Comparison of ENCODE assay signal across 13 cellular contexts in genomic region chr6:16321826-16322225, GRCh38.
DNase-seq lines count a peak whose midpoint lies in the region; ATAC-seq and TF ChIP-seq lines count a peak whose summit lies in the region.
"Had no signal": no experiment of that assay in that cellular context is flagged by ENCODE, and none has a peak within 500 bp of the region (broad histone marks: within the 10 kb centered on the region; RNA-seq: fewer than 3 reads in every experiment).

No MANE protein-coding gene starts in this region.

- 93 to 98% methylated on average over 2 to 11 of the region's 11 CpGs for WGBS in endodermal cell (ENCODE audit: insufficient coverage in 1 of 2, insufficient read length in 1 of 2), 2 experiments

- peaks cover 71% of the 10 kb centered on the region for H3K4me1 Mint-ChIP-seq in activated CD4-positive, alpha-beta T cell treated with anti-CD3 and anti-CD28 coated beads, Interleukin-2, amount 10 ng/mL, durations not matched to agents 24 days and 14 days
- peaks cover 82% of the 10 kb centered on the region for H3K4me1 Mint-ChIP-seq in activated CD4-positive, alpha-beta memory T cell treated with anti-CD3 and anti-CD28 coated beads for 36 hours (ENCODE audit: low read depth)
- peaks cover 25% of the 10 kb centered on the region for H3K4me1 Mint-ChIP-seq in endodermal cell
- peaks cover 89% of the 10 kb centered on the region for H3K4me1 Mint-ChIP-seq in stimulated activated effector memory CD8-positive, alpha-beta T cell treated with anti-CD3 and anti-CD28 coated beads, Interleukin-12 subunit alpha, Interleukin-12 subunit beta, amount 100 ng/mL, for 72 hours

- H3K27me3 ChIP-seq in endodermal cell (ENCODE audit: control insufficient read depth, insufficient read depth, low read length, poor library complexity, severe bottlenecking) = no peaks in the 10 kb centered on the region
- H3K27me3 ChIP-seq: brain microvascular endothelial cell had no signal

- CTCF ChIA-PET in activated CD4-positive, alpha-beta memory T cell treated with anti-CD3 and anti-CD28 coated beads for 36 hours (lab: Charles Lee) = interaction anchor here (5.1 kb wide), 1 partner anchor 11 kb away, joined by 29 read pairs; no protein-coding TSS in a partner anchor

- H3K36me3 ChIP-seq in endodermal cell (ENCODE audit: control insufficient read depth, insufficient read depth, low read length) = no peaks in the 10 kb centered on the region

- peak overlapping the region; percentile 93 for H3K27ac Mint-ChIP-seq in activated CD4-positive, alpha-beta T cell treated with anti-CD3 and anti-CD28 coated beads, Interleukin-2, amount 10 ng/mL, durations not matched to agents 24 days and 14 days
- peak overlapping the region; percentile 91 for H3K27ac Mint-ChIP-seq in activated CD4-positive, alpha-beta memory T cell treated with anti-CD3 and anti-CD28 coated beads for 36 hours
- H3K27ac Mint-ChIP-seq in endodermal cell = no peak overlapping the region
- H3K27ac Mint-ChIP-seq in stimulated activated effector memory CD8-positive, alpha-beta T cell treated with anti-CD3 and anti-CD28 coated beads, Interleukin-12 subunit alpha, Interleukin-12 subunit beta, amount 100 ng/mL, for 72 hours = peak overlapping the region; percentile 87

- POLR2A ChIA-PET in activated CD4-positive, alpha-beta memory T cell treated with anti-CD3 and anti-CD28 coated beads for 36 hours (lab: Charles Lee) = no interaction called here

- H3K4me1 ChIP-seq in endodermal cell (ENCODE audit: control insufficient read depth, insufficient read depth, low read length) = peaks cover 9% of the 10 kb centered on the region

- H3K4me3 Mint-ChIP-seq in activated CD4-positive, alpha-beta T cell treated with anti-CD3 and anti-CD28 coated beads, Interleukin-2, amount 10 ng/mL, durations not matched to agents 24 days and 14 days = no peak overlapping the region
- H3K4me3 Mint-ChIP-seq in activated CD4-positive, alpha-beta memory T cell treated with anti-CD3 and anti-CD28 coated beads for 36 hours = no peak overlapping the region
- H3K4me3 Mint-ChIP-seq in endodermal cell = no peak overlapping the region
- H3K4me3 Mint-ChIP-seq in stimulated activated effector memory CD8-positive, alpha-beta T cell treated with anti-CD3 and anti-CD28 coated beads, Interleukin-12 subunit alpha, Interleukin-12 subunit beta, amount 100 ng/mL, for 72 hours = peak overlapping the region; percentile 67

- H3K36me3 Mint-ChIP-seq in activated CD4-positive, alpha-beta T cell treated with anti-CD3 and anti-CD28 coated beads, Interleukin-2, amount 10 ng/mL, durations not matched to agents 24 days and 14 days (ENCODE audit: low read depth) = peaks cover 36% of the 10 kb centered on the region
- peaks cover 16% of the 10 kb centered on the region for H3K36me3 Mint-ChIP-seq in activated CD4-positive, alpha-beta memory T cell treated with anti-CD3 and anti-CD28 coated beads for 36 hours
- H3K36me3 Mint-ChIP-seq in endodermal cell (ENCODE audit: low read depth) = peaks cover 12% of the 10 kb centered on the region
- H3K36me3 Mint-ChIP-seq in stimulated activated effector memory CD8-positive, alpha-beta T cell treated with anti-CD3 and anti-CD28 coated beads, Interleukin-12 subunit alpha, Interleukin-12 subunit beta, amount 100 ng/mL, for 72 hours = peaks cover 84% of the 10 kb centered on the region

- intact Hi-C loops in activated CD4-positive, alpha-beta T cell treated with anti-CD3 and anti-CD28 coated beads, Interleukin-2, amount 10 ng/mL, durations not matched to agents 24 days and 14 days (cut with micrococcal nuclease) = loop anchor here (1.0 to 5.0 kb wide), 11 partner anchors 10 to 635 kb away; partner anchors contain the start of gene GMPR
- intact Hi-C loops in activated CD4-positive, alpha-beta memory T cell treated with anti-CD3 and anti-CD28 coated beads for 36 hours (cut with micrococcal nuclease) = loop anchor here (1.0 to 10.0 kb wide), 11 partner anchors 9 to 1587 kb away; partner anchors contain the start of gene ATXN1

- DNase-seq in activated CD4-positive, alpha-beta T cell treated with anti-CD3 and anti-CD28 coated beads, Interleukin-2, amount 10 ng/mL, durations not matched to agents 24 days and 14 days = no peak
- no peak for DNase-seq in activated CD4-positive, alpha-beta T cell treated with anti-CD3 and anti-CD28 coated beads, Interleukin-2, amount 50 U/mL, for 1 hour
- no peak for DNase-seq in activated CD4-positive, alpha-beta memory T cell treated with anti-CD3 and anti-CD28 coated beads for 36 hours
- DNase-seq in endodermal cell (peak; percentile 40), NCI-H2171 treated with DMSO at 0.1 percent for 48 hours (lab: John Stamatoyannopoulos, UW) (no peak), EL (no peak)
- no peak for DNase-seq in stimulated activated effector memory CD8-positive, alpha-beta T cell treated with anti-CD3 and anti-CD28 coated beads, Interleukin-12 subunit alpha, Interleukin-12 subunit beta, amount 100 ng/mL, for 72 hours (ENCODE audit: low spot score in 2 of 2)
- DNase-seq: activated CD4-positive, CD25-positive, alpha-beta regulatory T cell; brain microvascular endothelial cell; Calu3; NCI-H187; NCI-H524 treated with DMSO at 0.1 percent for 48 hours had no signal

- H3K9ac ChIP-seq in endodermal cell (ENCODE audit: extremely low read depth, low read length, poor library complexity, severe bottlenecking) = no peak overlapping the region

- ATAC-seq in stimulated activated effector memory CD8-positive, alpha-beta T cell treated with anti-CD3 and anti-CD28 coated beads, Interleukin-12 subunit alpha, Interleukin-12 subunit beta, amount 100 ng/mL, for 72 hours = no peak
- no peak for ATAC-seq in HG02981 (IDR thresholded peaks at IDR 0.05; ENCODE audit: unreplicated experiment)

- no peaks in the 10 kb centered on the region for H3K9me3 ChIP-seq in endodermal cell (ENCODE audit: control insufficient read depth, low read length)

- no peaks in the 10 kb centered on the region for H3K27me3 Mint-ChIP-seq in activated CD4-positive, alpha-beta T cell treated with anti-CD3 and anti-CD28 coated beads, Interleukin-2, amount 10 ng/mL, durations not matched to agents 24 days and 14 days
- H3K27me3 Mint-ChIP-seq in activated CD4-positive, alpha-beta memory T cell treated with anti-CD3 and anti-CD28 coated beads for 36 hours = no peaks in the 10 kb centered on the region
- H3K27me3 Mint-ChIP-seq in endodermal cell (ENCODE audit: insufficient read depth) = no peaks in the 10 kb centered on the region

- no peak overlapping the region for H3K27ac ChIP-seq in endodermal cell (ENCODE audit: low read depth, low read length)
- H3K27ac ChIP-seq: brain microvascular endothelial cell had no signal

- H3K9me3 Mint-ChIP-seq in activated CD4-positive, alpha-beta T cell treated with anti-CD3 and anti-CD28 coated beads, Interleukin-2, amount 10 ng/mL, durations not matched to agents 24 days and 14 days = no peaks in the 10 kb centered on the region
- H3K9me3 Mint-ChIP-seq in activated CD4-positive, alpha-beta memory T cell treated with anti-CD3 and anti-CD28 coated beads for 36 hours = no peaks in the 10 kb centered on the region
- H3K9me3 Mint-ChIP-seq in endodermal cell = peaks cover 5% of the 10 kb centered on the region
- no peaks in the 10 kb centered on the region for H3K9me3 Mint-ChIP-seq in stimulated activated effector memory CD8-positive, alpha-beta T cell treated with anti-CD3 and anti-CD28 coated beads, Interleukin-12 subunit alpha, Interleukin-12 subunit beta, amount 100 ng/mL, for 72 hours

- H3K4me3 ChIP-seq in endodermal cell (ENCODE audit: low read length) = no peak overlapping the region

- TF ChIP-seq CTCF in endodermal cell (conservative IDR thresholded peaks at IDR 0.05) = no peak
